8 cellular contexts compared by ENCODE assay signal in the genomic region with DNA sequence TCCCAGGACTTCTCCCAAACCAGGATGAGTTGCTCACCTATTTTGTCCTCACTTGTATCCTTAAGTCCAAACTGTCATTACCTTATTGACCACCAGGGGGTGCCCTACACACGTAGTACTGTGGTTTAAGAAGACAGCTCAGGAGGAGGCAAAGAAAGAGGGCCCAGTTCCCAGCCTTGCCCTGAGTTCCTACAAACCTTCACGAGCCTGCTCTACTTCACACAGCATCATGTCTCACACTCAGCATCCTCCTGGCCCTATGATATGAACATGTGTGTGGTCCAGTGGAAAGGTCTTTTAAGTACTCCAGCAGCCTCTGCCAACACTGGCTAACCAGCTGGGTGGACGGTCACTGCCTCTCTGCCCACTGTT. TPM values are rescaled to one million over a fixed set of nuclear protein-coding genes. Genes with fewer than 3 reads are reported as not detected.
DNase-seq lines count a peak whose midpoint lies in the region; ATAC-seq, FAIRE-seq and TF ChIP-seq lines count a peak whose summit lies in the region.

No MANE protein-coding gene starts in this region.

- H3K9me3 Mint-ChIP-seq in activated naive CD8-positive, alpha-beta T cell treated with anti-CD3 and anti-CD28 coated beads, Interleukin-2, amount 50 U/mL, for 24 hours: no peaks in the 10 kb centered on the region

- no peak overlapping the region for H3K4me3 ChIP-seq in heart right ventricle

- no peak for TF ChIP-seq POLR2A in GM12892 (IDR thresholded peaks at IDR 0.05; ENCODE audit: low read depth, low read length)

- ATAC-seq in activated naive CD8-positive, alpha-beta T cell treated with anti-CD3 and anti-CD28 coated beads, Interleukin-2, amount 50 U/mL, for 24 hours: peak; percentile 41
- ATAC-seq in heart right ventricle (peak; percentile 27 to 73 (median 49)), GM21723 (IDR thresholded peaks at IDR 0.05; ENCODE audit: unreplicated experiment) (no peak), HG03565 (IDR thresholded peaks at IDR 0.05; ENCODE audit: unreplicated experiment) (no peak)

- no peaks in the 10 kb centered on the region for H3K36me3 ChIP-seq in heart right ventricle

- DNase-seq in GM12892 (ENCODE audit: insufficient read length): no peak
- DNase-seq in NCI-H187 (lab: John Stamatoyannopoulos, UW): peak; percentile 86 to 93
- DNase-seq in T-helper 1 cell: peak; percentile 66 to 93 (median 85)
- peak; percentile 89 for DNase-seq in activated naive CD8-positive, alpha-beta T cell treated with anti-CD3 and anti-CD28 coated beads, Interleukin-2, amount 50 U/mL, for 24 hours
- DNase-seq in heart right ventricle: peak in 1 of 2 donors; percentile 92
- DNase-seq in renal cortical epithelial cell (ENCODE audit: low read depth): peak; percentile 96

- peak; percentile 27 for FAIRE-seq in GM12892 (lab: Jason Lieb, UNC)

- no peaks in the 10 kb centered on the region for H3K27me3 ChIP-seq in heart right ventricle

- peak overlapping the region in 1 of 10 donors; percentile 31 for H3K27ac ChIP-seq in heart right ventricle

- peak overlapping the region; percentile 16 for H3K4me3 Mint-ChIP-seq in activated naive CD8-positive, alpha-beta T cell treated with anti-CD3 and anti-CD28 coated beads, Interleukin-2, amount 50 U/mL, for 24 hours

- TF ChIP-seq CTCF in heart right ventricle (IDR thresholded peaks at IDR 0.05): peak; percentile 82 to 94 (median 86)

- 24 to 28% methylated on average over 3 of the region's 3 CpGs for WGBS in heart right ventricle, 2 donors

- peaks cover 7 to 37% (median 26%) of the 10 kb centered on the region in 9 donors for H3K4me1 ChIP-seq in heart right ventricle

- intact Hi-C loops in heart right ventricle (cut with DNase I): loop anchor here in 4 of 10 donors (2.0 to 10.0 kb wide), 5 partner anchors 115 to 488 kb away; a partner anchor contains a TSS

- peaks cover 12% of the 10 kb centered on the region for H3K36me3 Mint-ChIP-seq in activated naive CD8-positive, alpha-beta T cell treated with anti-CD3 and anti-CD28 coated beads, Interleukin-2, amount 50 U/mL, for 24 hours (ENCODE audit: low read depth)

- peak overlapping the region; percentile 44 for H3K27ac Mint-ChIP-seq in activated naive CD8-positive, alpha-beta T cell treated with anti-CD3 and anti-CD28 coated beads, Interleukin-2, amount 50 U/mL, for 24 hours

- no peaks in the 10 kb centered on the region for H3K27me3 Mint-ChIP-seq in activated naive CD8-positive, alpha-beta T cell treated with anti-CD3 and anti-CD28 coated beads, Interleukin-2, amount 50 U/mL, for 24 hours

- peaks cover 41% of the 10 kb centered on the region for H3K4me1 Mint-ChIP-seq in activated naive CD8-positive, alpha-beta T cell treated with anti-CD3 and anti-CD28 coated beads, Interleukin-2, amount 50 U/mL, for 24 hours

- H3K9me3 ChIP-seq in heart right ventricle: no peaks in the 10 kb centered on the region

RNA-seq across cellular contexts. Expression of a gene that starts 8.1 kb away (rescaled TPM):
- polyA plus RNA-seq in GM12892 (2012; ENCODE audit: missing spikeins): 2.5 TPM
- total RNA-seq in heart right ventricle (10 to 100 TPM in 8 of 10 donors, 1 to 10 TPM in 2; 8.9 to 16.4 (median 12.2) TPM), renal cortical epithelial cell (3.5 and 7.0 TPM in 2 replicates)
- 1 to 10 TPM; 6.4 to 9.9 TPM for polyA plus RNA-seq in heart right ventricle

RNA-seq across cellular contexts. Expression of a gene that starts 8.4 kb away (rescaled TPM):
- 14.4 TPM for polyA plus RNA-seq in GM12892 (2012; ENCODE audit: missing spikeins)
- 10 to 100 TPM; 16.6 to 24.9 (median 21.1) TPM for total RNA-seq in heart right ventricle
- polyA plus RNA-seq in heart right ventricle: 10 to 100 TPM; 16.5 to 29.9 TPM
- 0.52 and 5.8 TPM in 2 replicates for total RNA-seq in renal cortical epithelial cell

RNA-seq across cellular contexts. Expression of a gene that starts 11.0 kb away (rescaled TPM):
- polyA plus RNA-seq in GM12892 (2012; ENCODE audit: missing spikeins): 27.0 TPM
- total RNA-seq in heart right ventricle (10 to 100 TPM in 1 of 10 donors, 1 to 10 TPM in 9; 4.0 to 15.6 (median 6.5) TPM), renal cortical epithelial cell (17.3 and 22.1 TPM in 2 replicates)
- 10 to 100 TPM in 1 of 2 donors, 1 to 10 TPM in 1; 5.6 to 10.8 TPM for polyA plus RNA-seq in heart right ventricle

RNA-seq across cellular contexts. Expression of a gene that starts 15.6 kb away (rescaled TPM):
- 20.1 TPM for polyA plus RNA-seq in GM12892 (2012; ENCODE audit: missing spikeins)
- total RNA-seq in heart right ventricle (10 to 100 TPM; 12.1 to 20.0 (median 13.3) TPM), renal cortical epithelial cell (3.0 and 13.4 TPM in 2 replicates)
- 10 to 100 TPM; 15.3 to 29.6 TPM for polyA plus RNA-seq in heart right ventricle

RNA-seq across cellular contexts. Expression of a gene that starts 22.4 kb away (rescaled TPM):
- polyA plus RNA-seq in GM12892 (2012; ENCODE audit: missing spikeins): 137 TPM
- total RNA-seq in heart right ventricle (100 to 1,000 TPM in 1 of 10 donors, 10 to 100 TPM in 9; 64.1 to 100 (median 72.9) TPM), renal cortical epithelial cell (69.6 and 140 TPM in 2 replicates)
- polyA plus RNA-seq in heart right ventricle: 10 to 100 TPM; 75.5 to 90.2 TPM

Comparison
In these comparisons a context has a peak if more than half of its experiments do, and no peak if none do; other contexts are left out.
1. ATAC-seq: peak in activated naive CD8-positive, alpha-beta T cell treated with anti-CD3 and anti-CD28 coated beads, Interleukin-2, amount 50 U/mL, for 24 hours (single experiment) and heart right ventricle (8 of 8); none in GM21723 (single experiment) and HG03565 (single experiment).